In the genomic region with DNA sequence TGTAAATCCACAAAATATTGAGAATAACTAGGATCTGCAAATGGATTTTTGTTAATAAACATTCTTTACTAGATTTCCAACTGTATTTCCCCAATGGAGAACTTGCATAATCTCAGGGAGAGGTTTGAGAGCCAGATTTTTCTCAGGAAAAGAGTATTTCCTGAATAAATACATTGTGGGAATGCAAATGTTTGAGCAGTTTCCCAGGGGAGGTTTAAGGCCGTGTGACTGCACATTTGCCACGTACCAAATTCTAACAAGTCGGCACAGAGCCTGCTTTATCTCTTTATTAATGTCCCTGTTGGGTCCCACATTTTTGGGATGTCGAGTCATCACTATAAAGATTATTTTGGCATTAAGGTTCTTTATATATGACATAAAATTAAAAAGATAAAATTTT, we compare ENCODE assay signal across 12 cellular contexts. TPM values are rescaled to one million over a fixed set of nuclear protein-coding genes. Genes with fewer than 3 reads are reported as not detected.
DNase-seq lines count a peak whose midpoint lies in the region; ATAC-seq, FAIRE-seq and TF ChIP-seq lines count a peak whose summit lies in the region.
"Had no signal": no experiment of that assay in that cellular context is flagged by ENCODE, and none has a peak within 500 bp of the region (broad histone marks: within the 10 kb centered on the region; RNA-seq: fewer than 3 reads in every experiment).

No MANE protein-coding gene starts in this region.

- no peak for FAIRE-seq in urothelium cell line (lab: Jason Lieb, UNC)

- no peak overlapping the region for H3K18ac ChIP-seq in mesenchymal stem cell (ENCODE audit: low read depth in 1 of 2, low read length in 2 of 2)

- H3K9me3 ChIP-seq in mesenchymal stem cell (ENCODE audit: control insufficient read depth, low read length): no peaks in the 10 kb centered on the region
- H3K9me3 ChIP-seq: breast epithelium had no signal

- no peak overlapping the region for H3K23ac ChIP-seq in mesenchymal stem cell (ENCODE audit: low read length in 2 of 2)

- H3K4me3 Mint-ChIP-seq in stimulated activated memory B cell treated with anti-CD40 and anti-IgM and Interleukin-4, amounts not matched to agents 10 μg/mL and 1 μg/mL and 100 μg/mL, for 72 hours: no peak overlapping the region

- no peak overlapping the region for H2AK5ac ChIP-seq in mesenchymal stem cell (ENCODE audit: low read length, severe bottlenecking)

- no peak overlapping the region for H3K14ac ChIP-seq in mesenchymal stem cell (ENCODE audit: low read length in 2 of 2)

- peak overlapping the region; percentile 25 for H3K9ac ChIP-seq in mesenchymal stem cell (ENCODE audit: low read length)

- TF ChIP-seq CTCF in AG04449 (IDR thresholded peaks at IDR 0.05; ENCODE audit: insufficient read depth, low read length, missing control alignments): no peak

- H3K4me1 ChIP-seq in mesenchymal stem cell (ENCODE audit: control insufficient read depth, insufficient read depth, low read depth, low read length): no peaks in the 10 kb centered on the region
- H3K4me1 ChIP-seq: breast epithelium had no signal

- H3K27me3 Mint-ChIP-seq in stimulated activated memory B cell treated with anti-CD40 and anti-IgM and Interleukin-4, amounts not matched to agents 10 μg/mL and 1 μg/mL and 100 μg/mL, for 72 hours: no peaks in the 10 kb centered on the region

- no peak overlapping the region for H3K27ac Mint-ChIP-seq in stimulated activated memory B cell treated with anti-CD40 and anti-IgM and Interleukin-4, amounts not matched to agents 10 μg/mL and 1 μg/mL and 100 μg/mL, for 72 hours

- H2AFZ ChIP-seq in mesenchymal stem cell (ENCODE audit: low read depth, low read length): no peak overlapping the region

- H3K4me1 Mint-ChIP-seq in stimulated activated memory B cell treated with anti-CD40 and anti-IgM and Interleukin-4, amounts not matched to agents 10 μg/mL and 1 μg/mL and 100 μg/mL, for 72 hours: no peaks in the 10 kb centered on the region

- peak; percentile 70 for DNase-seq in AG04449 (ENCODE audit: low read depth, low spot score)
- DNase-seq in LHCN-M2 (ENCODE audit: low read depth): peak; percentile 77
- peak; percentile 85 to 95 for DNase-seq in dermis microvascular lymphatic vessel endothelial cell (ENCODE audit: low read depth in 2 of 2)
- peak; percentile 78 for DNase-seq in mesenchymal stem cell
- DNase-seq in NCI-H226: no peak
- no peak for DNase-seq in urothelium cell line (ENCODE audit: low spot score)
- no peak for DNase-seq in T-helper 9 cell
- DNase-seq: KBM-7, NCI-H2081 treated with DMSO at 0.1 percent for 48 hours had no signal

- H3K4me3 ChIP-seq in AG04449 (ENCODE audit: low read depth, low read length) (no peak overlapping the region), mesenchymal stem cell (ENCODE audit: insufficient read depth in 1 of 2, low read depth in 1 of 2, low read length in 2 of 2) (no peak overlapping the region)
- H3K4me3 ChIP-seq: breast epithelium had no signal

- H2BK120ac ChIP-seq in mesenchymal stem cell (ENCODE audit: low read depth, low read length): no peak overlapping the region

- H3K79me1 ChIP-seq in mesenchymal stem cell (replicated peaks; ENCODE audit: low read length, poor library complexity, severe bottlenecking): peaks cover 11% of the 10 kb centered on the region

- no peak overlapping the region for H2BK5ac ChIP-seq in mesenchymal stem cell (ENCODE audit: low read depth, low read length, poor library complexity, severe bottlenecking)

- H3K9me3 Mint-ChIP-seq in stimulated activated memory B cell treated with anti-CD40 and anti-IgM and Interleukin-4, amounts not matched to agents 10 μg/mL and 1 μg/mL and 100 μg/mL, for 72 hours: no peaks in the 10 kb centered on the region

- H3K36me3 ChIP-seq in mesenchymal stem cell (ENCODE audit: control insufficient read depth in 1 of 2, insufficient read depth in 2 of 2, low read depth in 1 of 2, low read length in 2 of 2): peaks cover 2 to 7% of the 10 kb centered on the region in 2 experiments
- H3K36me3 ChIP-seq: breast epithelium had no signal

- H3K4me2 ChIP-seq in mesenchymal stem cell (ENCODE audit: low read length, poor library complexity, severe bottlenecking): no peak overlapping the region

- H3K27ac ChIP-seq in mesenchymal stem cell (ENCODE audit: low read length, poor library complexity, severe bottlenecking): no peak overlapping the region
- H3K27ac ChIP-seq: C4-2B had no signal

- no peak overlapping the region for H2BK12ac ChIP-seq in mesenchymal stem cell (ENCODE audit: low read length in 2 of 2)

- CTCF ChIA-PET in AG04449 (lab: Yijun Ruan, JAX): interaction anchor here (0.7 to 2.4 kb wide), 4 partner anchors 10 to 54 kb away, joined by 3 to 17 read pairs (median 7); no protein-coding TSS in a partner anchor

- no peaks in the 10 kb centered on the region for H3K36me3 Mint-ChIP-seq in stimulated activated memory B cell treated with anti-CD40 and anti-IgM and Interleukin-4, amounts not matched to agents 10 μg/mL and 1 μg/mL and 100 μg/mL, for 72 hours

- POLR2A ChIA-PET in AG04449 (lab: Yijun Ruan, JAX): no interaction called here

- ATAC-seq in stimulated activated memory B cell treated with anti-CD40 and anti-IgM and Interleukin-4, amounts not matched to agents 10 μg/mL and 1 μg/mL and 100 μg/mL, for 72 hours: no peak

- no peak overlapping the region for H2BK15ac ChIP-seq in mesenchymal stem cell (ENCODE audit: low read depth, poor library complexity, severe bottlenecking)

- no peak overlapping the region for H3K4ac ChIP-seq in mesenchymal stem cell (ENCODE audit: low read depth in 1 of 2, low read length in 2 of 2)

- H4K8ac ChIP-seq in mesenchymal stem cell (ENCODE audit: low read length): no peak overlapping the region

- H3K27me3 ChIP-seq in mesenchymal stem cell (ENCODE audit: control insufficient read depth in 1 of 2, insufficient read depth in 1 of 2, low read length in 2 of 2): no peaks in the 10 kb centered on the region
- H3K27me3 ChIP-seq: breast epithelium had no signal

- 13% methylated on average over 3 of the region's 4 CpGs for WGBS in mesenchymal stem cell

- no peak overlapping the region for H4K91ac ChIP-seq in mesenchymal stem cell (ENCODE audit: low read length)

RNA-seq across cellular contexts. Expression of a gene that starts 27.0 kb away (rescaled TPM):
- total RNA-seq in LHCN-M2 (2014; rRNA removed) (482 and 608 TPM in 2 replicates), dermis microvascular lymphatic vessel endothelial cell (716 and 1,528 TPM in 2 replicates)
- polyA plus RNA-seq in LHCN-M2 (2012): 72.2 TPM
- 486 TPM for polyA plus RNA-seq in mesenchymal stem cell (2013, experiment 1 of 2)
- polyA plus RNA-seq in mesenchymal stem cell (2013, experiment 2 of 2): 510 TPM

Comparison
In these comparisons a context has a peak if more than half of its experiments do, and no peak if none do; other contexts are left out.
1. DNase-seq: peak in AG04449 (single experiment), LHCN-M2 (single experiment), dermis microvascular lymphatic vessel endothelial cell (2 of 2) and mesenchymal stem cell (single experiment); none in NCI-H226 (single experiment), urothelium cell line (single experiment) and T-helper 9 cell (single experiment).